ENCODE assay signal across 2 cellular contexts in genomic region chr9:94167055-94167346, GRCh38.
TF ChIP-seq lines count a peak whose summit lies in the region.

No MANE protein-coding gene starts in this region.

TF ChIP-seq in HEK293, 187 proteins besides CTCF, POLR2A, EP300 and RAD21 (continued from another document and continues in another):
- no peak for TF ChIP-seq TSHZ1 (tag by site-specific recombination; IDR thresholded peaks at IDR 0.05; ENCODE audit: borderline replicate concordance)
- peak; percentile 11; the same call in 1 of the 2 replicates for TF ChIP-seq ZEB2 (tag by site-specific recombination; IDR thresholded peaks at IDR 0.05)
- TF ChIP-seq ZNF341 (tag by site-specific recombination; IDR thresholded peaks at IDR 0.05; ENCODE audit: low read depth): 0 out of 2 replicates have a peak, but pooled peaks have one; percentile 17
- TF ChIP-seq ZNF391 (tag by site-specific recombination; IDR thresholded peaks at IDR 0.05; ENCODE audit: borderline replicate concordance, low read depth): no peak
- no peak for TF ChIP-seq ZNF362 (tag by site-specific recombination; IDR thresholded peaks at IDR 0.05)
- no peak for TF ChIP-seq ZSCAN4 (tag by site-specific recombination; IDR thresholded peaks at IDR 0.05)
- TF ChIP-seq ZNF610 (tag by site-specific recombination; IDR thresholded peaks at IDR 0.05; ENCODE audit: borderline replicate concordance): no peak
- peak; percentile 21; the same call in 1 of the 2 replicates for TF ChIP-seq SP7 (tag by site-specific recombination; IDR thresholded peaks at IDR 0.05)
- TF ChIP-seq MZF1 (tag by site-specific recombination; IDR thresholded peaks at IDR 0.05; ENCODE audit: borderline replicate concordance): no peak
- no peak for TF ChIP-seq ZNF404 (tag by site-specific recombination; IDR thresholded peaks at IDR 0.05)
- no peak for TF ChIP-seq ZSCAN18 (tag by site-specific recombination; IDR thresholded peaks at IDR 0.05)
- TF ChIP-seq ZNF585B (tag by site-specific recombination; IDR thresholded peaks at IDR 0.05): no peak
- peak; percentile 75 for TF ChIP-seq ZBTB11 (tag by site-specific recombination; conservative IDR thresholded peaks at IDR 0.05; ENCODE audit: low read depth)
- 0 out of 2 replicates have a peak, but pooled peaks have one; percentile 14 for TF ChIP-seq ZNF423 (tag by site-specific recombination; IDR thresholded peaks at IDR 0.05)
- TF ChIP-seq ZNF48 (tag by site-specific recombination; IDR thresholded peaks at IDR 0.05): no peak
- TF ChIP-seq SETDB1 (IDR thresholded peaks at IDR 0.05; ENCODE audit: insufficient read length, low read length): no peak
- no peak for TF ChIP-seq ZNF223 (tag by site-specific recombination; IDR thresholded peaks at IDR 0.05)

TF ChIP-seq in HepG2, 621 proteins besides CTCF, POLR2A, EP300 and RAD21 (continued from another document and continues in another):
- TF ChIP-seq PRDM10 (CRISPR knock-in tag; IDR thresholded peaks at IDR 0.05; ENCODE audit: low read depth) (0 out of 2 replicates have a peak, but pooled peaks have one; percentile 28), EED (CRISPR knock-in tag; IDR thresholded peaks at IDR 0.05) (no peak), HNF4A (CRISPR knock-in tag; IDR thresholded peaks at IDR 0.05) (peak; percentile 61), KMT2B (CRISPR knock-in tag; IDR thresholded peaks at IDR 0.05) (0 out of 2 replicates have a peak, but pooled peaks have one; percentile 61), PRDM15 (CRISPR knock-in tag; IDR thresholded peaks at IDR 0.05) (no peak), SAP130 (CRISPR knock-in tag; IDR thresholded peaks at IDR 0.05; ENCODE audit: low read depth) (peak; percentile 18; the same call in 1 of the 2 replicates), PITX1 (CRISPR knock-in tag; IDR thresholded peaks at IDR 0.05) (0 out of 2 replicates have a peak, but pooled peaks have one; percentile 7), KLF6 (CRISPR knock-in tag; IDR thresholded peaks at IDR 0.05) (no peak), RELA (CRISPR knock-in tag; IDR thresholded peaks at IDR 0.05) (no peak), NFKB2 (CRISPR knock-in tag; IDR thresholded peaks at IDR 0.05; ENCODE audit: borderline replicate concordance) (0 out of 2 replicates have a peak, but pooled peaks have one; percentile 28), ZMYM4 (CRISPR knock-in tag; IDR thresholded peaks at IDR 0.05) (peak; percentile 28; the same call in 1 of the 2 replicates), RERE (CRISPR knock-in tag; IDR thresholded peaks at IDR 0.05; ENCODE audit: low read depth) (no peak), SPEN (CRISPR knock-in tag; IDR thresholded peaks at IDR 0.05; ENCODE audit: low read depth) (peak; percentile 19; the same call in 1 of the 2 replicates), SOX13 (IDR thresholded peaks at IDR 0.05) (no peak), SOX13 (CRISPR knock-in tag; conservative IDR thresholded peaks at IDR 0.05 in 1 of 2, IDR thresholded peaks at IDR 0.05 in 1 of 2) (peak in 1 of 2 experiments; percentile 9; a peak in 1 of 4 replicates), MYNN (CRISPR knock-in tag; IDR thresholded peaks at IDR 0.05; ENCODE audit: low read depth) (no peak), POLR2G (IDR thresholded peaks at IDR 0.05; ENCODE audit: low read depth, low read length) (peak; percentile 52), ZNF329 (CRISPR knock-in tag; IDR thresholded peaks at IDR 0.05; ENCODE audit: low read depth) (no peak), FOSL2 (CRISPR knock-in tag; IDR thresholded peaks at IDR 0.05) (peak; percentile 4; the same call in 1 of the 2 replicates), DRAP1 (CRISPR knock-in tag; IDR thresholded peaks at IDR 0.05) (no peak), ZNF280B (CRISPR knock-in tag; IDR thresholded peaks at IDR 0.05; ENCODE audit: borderline replicate concordance) (no peak), FOXO1 (CRISPR knock-in tag; IDR thresholded peaks at IDR 0.05) (0 out of 2 replicates have a peak, but pooled peaks have one; percentile 25), ARID4A (CRISPR knock-in tag; IDR thresholded peaks at IDR 0.05; ENCODE audit: borderline replicate concordance) (peak; percentile 56), HNRNPLL (IDR thresholded peaks at IDR 0.05; ENCODE audit: low read depth, low read length, poor library complexity, severe bottlenecking) (peak; percentile 49), ZUFSP (CRISPR knock-in tag; IDR thresholded peaks at IDR 0.05; ENCODE audit: borderline replicate concordance) (no peak), SMC3 (IDR thresholded peaks at IDR 0.05; ENCODE audit: low read length) (0 out of 2 replicates have a peak, but pooled peaks have one; percentile 6)
